19 cellular contexts compared by ENCODE assay signal in genomic region chr3:171792549-171792948, GRCh38. TPM values are rescaled to one million over a fixed set of nuclear protein-coding genes. Genes with fewer than 3 reads are reported as not detected.
DNase-seq lines count a peak whose midpoint lies in the region; ATAC-seq and TF ChIP-seq lines count a peak whose summit lies in the region.
"Had no signal": no experiment of that assay in that cellular context is flagged by ENCODE, and none has a peak within 500 bp of the region (broad histone marks: within the 10 kb centered on the region; RNA-seq: fewer than 3 reads in every experiment).

No MANE protein-coding gene starts in this region.

- H3K4me1 ChIP-seq in PC-9 (replicated peaks; ENCODE audit: insufficient read depth): peaks cover 45% of the 10 kb centered on the region
- peaks cover 9% of the 10 kb centered on the region for H3K4me1 ChIP-seq in colonic mucosa
- peaks cover 12 to 32% (median 25%) of the 10 kb centered on the region in 4 donors for H3K4me1 ChIP-seq in upper lobe of left lung
- H3K4me1 ChIP-seq: testis had no signal

- H3K79me2 ChIP-seq in PC-9 (ENCODE audit: low read depth): peaks cover 30% of the 10 kb centered on the region; the same call in 1 of the 2 replicates

- no peak for TF ChIP-seq POLR2A in upper lobe of left lung (IDR thresholded peaks at IDR 0.05)

- H3F3A ChIP-seq in PC-9 (ENCODE audit: insufficient read depth, low read depth): peaks cover 19% of the 10 kb centered on the region

- no peaks in the 10 kb centered on the region for H3K9me2 ChIP-seq in PC-9 (ENCODE audit: insufficient read depth)

- H4K20me1 ChIP-seq in PC-9 (ENCODE audit: insufficient read depth): no peaks in the 10 kb centered on the region

- H3K4me3 ChIP-seq in PC-9 (no peak overlapping the region), colonic mucosa (no peak overlapping the region), upper lobe of left lung (no peak overlapping the region)
- H3K4me3 ChIP-seq: right atrium auricular region, testis had no signal

- ATAC-seq in upper lobe of left lung (ENCODE audit: low FRiP score in 2 of 2) (no peak), GM18498 (IDR thresholded peaks at IDR 0.05; ENCODE audit: unreplicated experiment) (no peak), GM18858 (IDR thresholded peaks at IDR 0.05; ENCODE audit: unreplicated experiment) (no peak)
- ATAC-seq: activated CD8-positive, alpha-beta T cell treated with anti-CD3 and anti-CD28 coated beads, Interleukin-2, amount 10 ng/mL, durations not matched to agents 7 days and 5 days had no signal

- H3K36me3 ChIP-seq in PC-9 (ENCODE audit: low read depth): peaks cover 8% of the 10 kb centered on the region
- H3K36me3 ChIP-seq in colonic mucosa: no peaks in the 10 kb centered on the region
- no peaks in the 10 kb centered on the region for H3K36me3 ChIP-seq in upper lobe of left lung
- H3K36me3 ChIP-seq: right atrium auricular region had no signal

- POLR2A ChIA-PET in PC-9 (lab: Charles Lee; ENCODE audit: unreplicated experiment): interaction anchor here (0.5 to 0.7 kb wide), 2 partner anchors 446 to 791 kb away, joined by 3 to 9 read pairs; no protein-coding TSS in a partner anchor

- CTCF ChIA-PET in PC-9 (lab: Charles Lee): interaction anchor here (0.6 kb wide), 1 partner anchor 814 kb away, joined by 7 read pairs; no protein-coding TSS in a partner anchor

- H2AFZ ChIP-seq in PC-9: no peak overlapping the region

- no peak for DNase-seq in PC-9
- no peak for DNase-seq in colonic mucosa
- DNase-seq in lung microvascular endothelial cell (ENCODE audit: low read depth in 2 of 2): peak; percentile 55 to 62
- DNase-seq in upper lobe of left lung: no peak
- DNase-seq in activated CD4-positive, alpha-beta T cell treated with anti-CD3 and anti-CD28 coated beads, Interleukin-2, amount 50 U/mL, for 1 hour: no peak
- DNase-seq: activated CD8-positive, alpha-beta T cell treated with anti-CD3 and anti-CD28 coated beads, Interleukin-2, amount 10 ng/mL, durations not matched to agents 7 days and 5 days; central memory CD4-positive, alpha-beta T cell; glutamatergic neuron; NCI-H2107; NCI-H748 treated with DMSO at 0.1 percent for 48 hours; RPMI8226; stimulated activated CD4-positive, alpha-beta T cell treated with anti-CD3 and anti-CD28 coated beads, Interleukin-1b, Interleukin-23, amount 100 ng/mL, for 48 hours; SW 1271; testis had no signal

- TF ChIP-seq CTCF in PC-9 (conservative IDR thresholded peaks at IDR 0.05): no peak
- no peak for TF ChIP-seq CTCF in colonic mucosa (IDR thresholded peaks at IDR 0.05)
- no peak for TF ChIP-seq CTCF in upper lobe of left lung (IDR thresholded peaks at IDR 0.05)

- intact Hi-C loops in PC-9 (cut with micrococcal nuclease; ENCODE audit: unreplicated experiment) (no loop called here), colonic mucosa (cut with DNase I) (no loop called here)

- WGBS in upper lobe of left lung, 2 donors: 72 to 83% methylated on average over 1 to 2 of the region's 2 CpGs

- H3K4me2 ChIP-seq in PC-9: peak overlapping the region; percentile 46

- no peaks in the 10 kb centered on the region; the same call in 1 of the 2 replicates for H3K9me3 ChIP-seq in PC-9 (ENCODE audit: insufficient read depth, low read depth)
- no peaks in the 10 kb centered on the region for H3K9me3 ChIP-seq in colonic mucosa
- H3K9me3 ChIP-seq in upper lobe of left lung: no peaks in the 10 kb centered on the region
- H3K9me3 ChIP-seq: right atrium auricular region, testis had no signal

- TF ChIP-seq EP300 in upper lobe of left lung (IDR thresholded peaks at IDR 0.05): no peak

- no peaks in the 10 kb centered on the region for H3K27me3 ChIP-seq in PC-9 (ENCODE audit: insufficient read depth, low read depth)
- no peaks in the 10 kb centered on the region for H3K27me3 ChIP-seq in colonic mucosa
- H3K27me3 ChIP-seq in upper lobe of left lung: no peaks in the 10 kb centered on the region
- H3K27me3 ChIP-seq: right atrium auricular region, testis had no signal

- H3K9ac ChIP-seq in colonic mucosa (ENCODE audit: low read depth in 2 of 2, low read length in 2 of 2): no peak overlapping the region

- no TSS peak for BruUV-seq in PC-9 (replicated peaks; lab: Mats Ljungman, UMichigan)

- H3K27ac ChIP-seq in PC-9: peak overlapping the region; percentile 61
- H3K27ac ChIP-seq in colonic mucosa: peak overlapping the region; percentile 60
- H3K27ac ChIP-seq in upper lobe of left lung: peak overlapping the region; percentile 33 to 63 (median 42)
- H3K27ac ChIP-seq: testis, VCaP had no signal

RNA-seq across cellular contexts. Expression of gene PLD1, which starts 17.7 kb away (rescaled TPM):
- total RNA-seq in PC-9 (2021): 32.5 and 33.3 TPM in 2 replicates
- total RNA-seq in colonic mucosa: 10 to 100 TPM; 49.6 to 81.3 TPM
- 52.2 and 62.1 TPM in 2 replicates for total RNA-seq in lung microvascular endothelial cell
- total RNA-seq in upper lobe of left lung: 10 to 100 TPM; 11.2 to 47.1 (median 15.6) TPM

RNA-seq across cellular contexts. Expression of gene TMEM212, which starts 50.6 kb away (rescaled TPM):
- total RNA-seq in PC-9 (2021): not detected in 2 replicates
- total RNA-seq in colonic mucosa: not detected
- total RNA-seq in lung microvascular endothelial cell: not detected in 2 replicates
- 10 to 100 TPM in 1 of 6 donors, 1 to 10 TPM in 4, under 1 TPM in 1; 0.11 to 20.8 (median 3.7) TPM for total RNA-seq in upper lobe of left lung
- total RNA-seq: activated CD8-positive, alpha-beta T cell treated with anti-CD3 and anti-CD28 coated beads, Interleukin-2, amount 10 ng/mL, durations not matched to agents 7 days and 5 days; neural crest cell; right atrium auricular region had no signal

Comparison
In these comparisons a context has a peak if more than half of its experiments do, and no peak if none do; other contexts are left out.
1. DNase-seq: peak in lung microvascular endothelial cell (2 of 2); none in PC-9 (0 of 2), colonic mucosa (single experiment), upper lobe of left lung (0 of 2) and activated CD4-positive, alpha-beta T cell treated with anti-CD3 and anti-CD28 coated beads, Interleukin-2, amount 50 U/mL, for 1 hour (single experiment).
2. Peak in every context shown above with its lines, with median percentiles within 50 percentile points of each other: H3K27ac ChIP-seq.